ENCODE assay signal across 12 cellular contexts in the genomic region with DNA sequence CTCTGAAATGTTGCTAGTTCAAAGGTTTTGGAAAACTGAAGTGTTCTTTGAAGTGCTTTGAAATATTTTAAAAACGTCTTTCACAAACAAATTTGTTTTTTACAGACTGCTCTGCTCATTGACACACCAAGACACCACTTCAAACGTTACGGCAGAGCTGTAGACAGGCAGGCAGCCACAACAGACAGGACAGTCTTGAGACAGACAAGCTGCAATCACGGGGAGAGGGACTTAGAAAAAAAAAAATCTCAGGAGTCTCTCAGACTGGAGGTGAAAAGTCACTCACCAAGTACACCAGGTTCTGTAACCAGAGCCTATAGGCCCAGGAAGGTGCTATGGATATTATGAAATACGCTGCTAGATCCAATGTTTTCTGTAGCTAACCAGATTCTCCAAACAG.
DNase-seq lines count a peak whose midpoint lies in the region; ATAC-seq and TF ChIP-seq lines count a peak whose summit lies in the region.
"Had no signal": no experiment of that assay in that cellular context is flagged by ENCODE, and none has a peak within 500 bp of the region (broad histone marks: within the 10 kb centered on the region; RNA-seq: fewer than 3 reads in every experiment).

No MANE protein-coding gene starts in this region.

- no peaks in the 10 kb centered on the region for H3K27me3 ChIP-seq in SK-N-SH (ENCODE audit: insufficient read depth)
- no peaks in the 10 kb centered on the region for H3K27me3 ChIP-seq in hepatocyte
- H3K27me3 ChIP-seq in smooth muscle cell (ENCODE audit: low read depth): no peaks in the 10 kb centered on the region
- no peaks in the 10 kb centered on the region for H3K27me3 ChIP-seq in testis
- H3K27me3 ChIP-seq in vagina: no peaks in the 10 kb centered on the region
- H3K27me3 ChIP-seq: SJCRH30 had no signal

- H4K20me1 ChIP-seq in SK-N-SH (ENCODE audit: insufficient read depth) (no peaks in the 10 kb centered on the region), hepatocyte (ENCODE audit: insufficient read depth, poor library complexity, severe bottlenecking) (no peaks in the 10 kb centered on the region), smooth muscle cell (ENCODE audit: low read depth) (no peaks in the 10 kb centered on the region)

- H3K79me2 ChIP-seq in SK-N-SH (ENCODE audit: insufficient read depth): no peaks in the 10 kb centered on the region
- peaks cover 2% of the 10 kb centered on the region for H3K79me2 ChIP-seq in hepatocyte
- H3K79me2 ChIP-seq in smooth muscle cell (ENCODE audit: low read depth): no peaks in the 10 kb centered on the region

- H3K27ac ChIP-seq in SK-N-SH (ENCODE audit: low read depth in 2 of 2, low read length in 1 of 2): peak overlapping the region in 1 of 2 experiments; percentile 81; a peak in 2 of 4 replicates
- peak overlapping the region; percentile 7 for H3K27ac ChIP-seq in hepatocyte
- peak overlapping the region; percentile 67 for H3K27ac ChIP-seq in smooth muscle cell (ENCODE audit: low read depth)
- H3K27ac ChIP-seq in testis: no peak overlapping the region
- no peak overlapping the region for H3K27ac ChIP-seq in vagina
- H3K27ac ChIP-seq: SJCRH30 had no signal

- H3K4me1 ChIP-seq in SK-N-SH (ENCODE audit: control insufficient read depth in 1 of 2, insufficient read depth in 2 of 2, low read depth in 1 of 2, low read length in 1 of 2): peaks cover 0 to 10% of the 10 kb centered on the region in 2 experiments; a peak in 2 of 4 replicates
- no peaks in the 10 kb centered on the region for H3K4me1 ChIP-seq in hepatocyte (ENCODE audit: insufficient read depth)
- H3K4me1 ChIP-seq in smooth muscle cell (ENCODE audit: low read depth): no peaks in the 10 kb centered on the region
- no peaks in the 10 kb centered on the region for H3K4me1 ChIP-seq in testis
- no peaks in the 10 kb centered on the region for H3K4me1 ChIP-seq in vagina
- H3K4me1 ChIP-seq: SJCRH30 had no signal

- H3K9me3 ChIP-seq in SK-N-SH (no peaks in the 10 kb centered on the region), hepatocyte (ENCODE audit: low read depth) (no peaks in the 10 kb centered on the region), smooth muscle cell (replicated peaks; ENCODE audit: low read depth) (no peaks in the 10 kb centered on the region), testis (no peaks in the 10 kb centered on the region), vagina (no peaks in the 10 kb centered on the region)
- H3K9me3 ChIP-seq: SJCRH30 had no signal

- POLR2A ChIA-PET in SK-N-SH (lab: Yijun Ruan, JAX): interaction anchor here (0.6 to 1.0 kb wide), 3 partner anchors 482 to 1112 kb away, joined by 3 read pairs; no protein-coding TSS in a partner anchor

- WGBS in SK-N-SH (ENCODE audit: low lambda C conversion rate): 52% methylated on average over 5 of the region's 5 CpGs
- 29% methylated on average over 5 of the region's 5 CpGs for WGBS in hepatocyte (ENCODE audit: low lambda C conversion rate, missing lambda C conversion rate)
- WGBS in smooth muscle cell (ENCODE audit: low lambda C conversion rate): 18% methylated on average over 5 of the region's 5 CpGs
- 38 to 43% methylated on average over 5 of the region's 5 CpGs for WGBS in testis, 2 donors

- DNase-seq in SK-N-SH (no peak), NCI-H2227 (lab: John Stamatoyannopoulos, UW; ENCODE audit: unreplicated experiment) (peak; percentile 3), hepatocyte (ENCODE audit: low spot score) (no peak), smooth muscle cell (lab: John Stamatoyannopoulos, UW; ENCODE audit: unreplicated experiment) (no peak), testis (no peak), vagina (ENCODE audit: extremely low spot score in 2 of 2) (no peak)
- DNase-seq: NCI-H1436 treated with DMSO at 0.1 percent for 48 hours, NCI-H2107, RPMI8226, SJCRH30 had no signal

- H3K36me3 ChIP-seq in SK-N-SH (replicated peaks in 1 of 2; ENCODE audit: control insufficient read depth in 1 of 2, insufficient read depth in 2 of 2, low read length in 1 of 2) (no peaks in the 10 kb centered on the region), hepatocyte (replicated peaks; ENCODE audit: insufficient read depth, low read depth) (no peaks in the 10 kb centered on the region), smooth muscle cell (ENCODE audit: low read depth) (no peaks in the 10 kb centered on the region), testis (ENCODE audit: low read depth, missing control alignments) (no peaks in the 10 kb centered on the region), vagina (no peaks in the 10 kb centered on the region)
- H3K36me3 ChIP-seq: SJCRH30 had no signal

- TF ChIP-seq RAD21 in SK-N-SH (IDR thresholded peaks at IDR 0.05; ENCODE audit: low read length): no peak

- no peaks in the 10 kb centered on the region for H3F3A ChIP-seq in SK-N-SH (replicated peaks; ENCODE audit: insufficient read depth)
- no peaks in the 10 kb centered on the region for H3F3A ChIP-seq in smooth muscle cell (ENCODE audit: low read depth)

- H3K4me3 ChIP-seq in SK-N-SH (ENCODE audit: low read depth in 2 of 2, low read length in 1 of 2): no peak overlapping the region
- no peak overlapping the region for H3K4me3 ChIP-seq in hepatocyte
- H3K4me3 ChIP-seq in smooth muscle cell: peak overlapping the region; percentile 9
- no peak overlapping the region for H3K4me3 ChIP-seq in testis
- H3K4me3 ChIP-seq in vagina: no peak overlapping the region
- H3K4me3 ChIP-seq: SJCRH30 had no signal

- intact Hi-C loops in testis (cut with DNase I; ENCODE audit: low total_unique reads): no loop called here
- intact Hi-C loops in vagina (cut with DNase I): no loop called here

- TF ChIP-seq CTCF in SK-N-SH (IDR thresholded peaks at IDR 0.05) (no peak), hepatocyte (IDR thresholded peaks at IDR 0.05; ENCODE audit: poor library complexity) (no peak), smooth muscle cell (IDR thresholded peaks at IDR 0.05; ENCODE audit: borderline replicate concordance, insufficient read depth, poor library complexity, severe bottlenecking) (no peak), testis (IDR thresholded peaks at IDR 0.05) (no peak), vagina (IDR thresholded peaks at IDR 0.05) (no peak)

- CTCF ChIA-PET in SK-N-SH (lab: Yijun Ruan, JAX): interaction anchor here (0.6 kb wide), 2 partner anchors 47 to 120 kb away, joined by 3 read pairs; no protein-coding TSS in a partner anchor

- H3K9ac ChIP-seq in SK-N-SH (no peak overlapping the region), smooth muscle cell (ENCODE audit: low read depth) (no peak overlapping the region)

- H2AFZ ChIP-seq in SK-N-SH (ENCODE audit: low read depth) (peak overlapping the region; percentile 54; the same call in 1 of the 2 replicates), hepatocyte (no peak overlapping the region), smooth muscle cell (ENCODE audit: low read depth) (peak overlapping the region; percentile 89)

- TF ChIP-seq POLR2A in testis (IDR thresholded peaks at IDR 0.05) (no peak), vagina (IDR thresholded peaks at IDR 0.05) (no peak)

- ATAC-seq in SK-N-SH treated with all-trans-retinoic acid at 6 μM for 48 hours: no peak
- no peak for ATAC-seq in HG03520 (IDR thresholded peaks at IDR 0.05; ENCODE audit: unreplicated experiment)

- H3K4me2 ChIP-seq in SK-N-SH (no peak overlapping the region), hepatocyte (peak overlapping the region; percentile 65), smooth muscle cell (peak overlapping the region; percentile 71)

- H3K9me2 ChIP-seq in SK-N-SH: no peaks in the 10 kb centered on the region
- H3K9me2 ChIP-seq in hepatocyte (replicated peaks; ENCODE audit: insufficient read depth): no peaks in the 10 kb centered on the region

- no peak for TF ChIP-seq EP300 in SK-N-SH (IDR thresholded peaks at IDR 0.05; ENCODE audit: borderline replicate concordance in 1 of 2, low read depth in 1 of 2, low read length in 1 of 2)

TF ChIP-seq in SK-N-SH, 30 proteins besides CTCF, POLR2A, EP300 and RAD21 (continues in another document):
- TF ChIP-seq IRF3 (IDR thresholded peaks at IDR 0.05; ENCODE audit: low read depth, low read length) (no peak), GABPA (IDR thresholded peaks at IDR 0.05; ENCODE audit: low read depth) (no peak), MEF2A (IDR thresholded peaks at IDR 0.05; ENCODE audit: borderline replicate concordance, low read depth) (no peak), POLR2AphosphoS5 (IDR thresholded peaks at IDR 0.05; ENCODE audit: low read depth, low read length) (no peak), RXRA (IDR thresholded peaks at IDR 0.05; ENCODE audit: borderline replicate concordance, low read depth) (no peak), EZH2phosphoT487 (IDR thresholded peaks at IDR 0.05; ENCODE audit: borderline replicate concordance, low read depth) (no peak), RFX5 (IDR thresholded peaks at IDR 0.05; ENCODE audit: low read length) (no peak)

TF ChIP-seq in SK-N-SH treated with all-trans-retinoic acid at 6 μM for 48 hours, 23 proteins besides CTCF, POLR2A, EP300 and RAD21 (continues in another document):
- no peak for TF ChIP-seq PPARA (CRISPR knock-in tag; IDR thresholded peaks at IDR 0.05; ENCODE audit: borderline replicate concordance)
- TF ChIP-seq TCF4 (CRISPR knock-in tag; IDR thresholded peaks at IDR 0.05; ENCODE audit: borderline replicate concordance): no peak
- no peak for TF ChIP-seq CSRNP3 (CRISPR knock-in tag; IDR thresholded peaks at IDR 0.05)
- TF ChIP-seq, protein P1, sequence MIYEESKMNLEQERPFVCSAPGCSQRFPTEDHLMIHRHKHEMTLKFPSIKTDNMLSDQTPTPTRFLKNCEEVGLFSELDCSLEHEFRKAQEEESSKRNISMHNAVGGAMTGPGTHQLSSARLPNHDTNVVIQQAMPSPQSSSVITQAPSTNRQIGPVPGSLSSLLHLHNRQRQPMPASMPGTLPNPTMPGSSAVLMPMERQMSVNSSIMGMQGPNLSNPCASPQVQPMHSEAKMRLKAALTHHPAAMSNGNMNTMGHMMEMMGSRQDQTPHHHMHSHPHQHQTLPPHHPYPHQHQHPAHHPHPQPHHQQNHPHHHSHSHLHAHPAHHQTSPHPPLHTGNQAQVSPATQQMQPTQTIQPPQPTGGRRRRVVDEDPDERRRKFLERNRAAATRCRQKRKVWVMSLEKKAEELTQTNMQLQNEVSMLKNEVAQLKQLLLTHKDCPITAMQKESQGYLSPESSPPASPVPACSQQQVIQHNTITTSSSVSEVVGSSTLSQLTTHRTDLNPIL (CRISPR knock-in tag; IDR thresholded peaks at IDR 0.05; ENCODE audit: low read depth): no peak
- no peak for TF ChIP-seq ESRRG (CRISPR knock-in tag; IDR thresholded peaks at IDR 0.05)
- TF ChIP-seq ZFP30 (CRISPR knock-in tag; IDR thresholded peaks at IDR 0.05): no peak

Comparison
In these comparisons a context has a peak if more than half of its experiments do, and no peak if none do; other contexts are left out.
1. H3K27ac ChIP-seq: peak in hepatocyte (single experiment) and smooth muscle cell (single experiment); none in testis (0 of 2) and vagina (single experiment).